Comparison of ENCODE assay signal across 8 cellular contexts in genomic region chr19:1247747-1248453, GRCh38. TPM values are rescaled to one million over a fixed set of nuclear protein-coding genes. Genes with fewer than 3 reads are reported as not detected.
DNase-seq lines count a peak whose midpoint lies in the region; ATAC-seq and TF ChIP-seq lines count a peak whose summit lies in the region.

No MANE protein-coding gene starts in this region.

- TF ChIP-seq CTCF in CD14-positive monocyte (IDR thresholded peaks at IDR 0.05) (no peak), HCT116 (IDR thresholded peaks at IDR 0.05 in 2 of 3, conservative IDR thresholded peaks at IDR 0.05 in 1 of 3; ENCODE audit: borderline replicate concordance in 1 of 3, insufficient read depth in 1 of 3, low read depth in 2 of 3, low read length in 2 of 3) (peak in 2 of 3 experiments; percentile 38 to 42; a peak in 4 of 6 replicates), RWPE1 (conservative IDR thresholded peaks at IDR 0.05; ENCODE audit: low read depth) (no peak; the same call in 1 of the 2 replicates), retinal pigment epithelial cell (conservative IDR thresholded peaks at IDR 0.05; ENCODE audit: low read depth, low read length) (peak; percentile 50)

- H3K9me2 ChIP-seq in HCT116 (ENCODE audit: insufficient read depth) = no peaks in the 10 kb centered on the region

- peaks cover 13% of the 10 kb centered on the region; the same call in 1 of the 2 replicates for H4K20me1 ChIP-seq in HCT116 (ENCODE audit: insufficient read depth)

- TSS peak; percentile 85 for BruUV-seq in HCT116 (replicated peaks; lab: Mats Ljungman, UMichigan)

- DNase-seq in CD14-positive monocyte (ENCODE audit: low spot score) = peak; percentile 95
- no peak for DNase-seq in HCT116 (ENCODE audit: low read depth, low spot score)
- DNase-seq in RWPE1 (ENCODE audit: low spot score) = no peak
- DNase-seq in right cardiac atrium = peak; percentile 83 to 92 (median 90)
- DNase-seq in retinal pigment epithelial cell (ENCODE audit: low read depth) = no peak

- peaks cover 58% of the 10 kb centered on the region for H3K79me2 ChIP-seq in HCT116 (ENCODE audit: insufficient read depth, low read length)

- H3K27me3 ChIP-seq in HCT116 (ENCODE audit: insufficient read depth, low read length) = no peaks in the 10 kb centered on the region
- H3K27me3 ChIP-seq in right cardiac atrium (ENCODE audit: control insufficient read depth, insufficient read depth) = no peaks in the 10 kb centered on the region

- H3K4me2 ChIP-seq in HCT116 (ENCODE audit: low read length) = peak overlapping the region; percentile 98

- 17% methylated on average over 35 of the region's 35 CpGs for WGBS in right cardiac atrium

- peak overlapping the region; percentile 55 to 58 for H3K4me3 Mint-ChIP-seq in CD14-positive monocyte
- H3K4me3 Mint-ChIP-seq in activated naive CD8-positive, alpha-beta T cell = peak overlapping the region; percentile 23

- H3K4me1 ChIP-seq in HCT116 (ENCODE audit: control insufficient read depth in 1 of 2, insufficient read depth in 2 of 2, low read length in 2 of 2) (peaks cover 49 to 74% of the 10 kb centered on the region in 2 experiments), right cardiac atrium (ENCODE audit: control insufficient read depth, insufficient read depth, low read length) (peaks cover 6% of the 10 kb centered on the region)

- H3K27me3 Mint-ChIP-seq in CD14-positive monocyte (ENCODE audit: low read depth in 3 of 3) = peaks cover 0 to 6% (median 0%) of the 10 kb centered on the region in 3 donors
- no peaks in the 10 kb centered on the region for H3K27me3 Mint-ChIP-seq in activated naive CD8-positive, alpha-beta T cell

- CTCF ChIA-PET in HCT116 (lab: Charles Lee) (no interaction called here), RWPE1 (lab: Yijun Ruan, JAX) (no interaction called here)

- peaks cover 0 to 2% (median 0%) of the 10 kb centered on the region in 7 donors for H3K9me3 Mint-ChIP-seq in CD14-positive monocyte
- H3K9me3 Mint-ChIP-seq in activated naive CD8-positive, alpha-beta T cell (ENCODE audit: low read depth) = no peaks in the 10 kb centered on the region

- RAD21 ChIA-PET in HCT116 (lab: Charles Lee; ENCODE audit: low non-redundant PET in 1 of 2, low total read pairs in 2 of 2, uncharacterized antibody in 2 of 2, unreplicated experiment in 2 of 2) = no interaction called here

- H3K9ac ChIP-seq in HCT116 (ENCODE audit: low read length) = peak overlapping the region; percentile 99

- ATAC-seq in HCT116 (peak; percentile 11), right cardiac atrium (peak in 1 of 2 donors; percentile 3), GM21447 (IDR thresholded peaks at IDR 0.05; ENCODE audit: unreplicated experiment) (no peak), GM18858 (IDR thresholded peaks at IDR 0.05; ENCODE audit: unreplicated experiment) (no peak)

- TF ChIP-seq RAD21 in HCT116 (IDR thresholded peaks at IDR 0.05; ENCODE audit: low read depth) = no peak

- TF ChIP-seq POLR2A in HCT116 (IDR thresholded peaks at IDR 0.05; ENCODE audit: borderline replicate concordance, extremely low read depth, insufficient read depth, insufficient read length) = no peak

- H3K4me1 Mint-ChIP-seq in CD14-positive monocyte = peaks cover 25% of the 10 kb centered on the region
- H3K4me1 Mint-ChIP-seq in activated naive CD8-positive, alpha-beta T cell (ENCODE audit: low read depth) = peaks cover 10% of the 10 kb centered on the region

- H3K27ac Mint-ChIP-seq in CD14-positive monocyte = peak overlapping the region; percentile 59 to 91 (median 84)
- H3K27ac Mint-ChIP-seq in activated naive CD8-positive, alpha-beta T cell = no peak overlapping the region

- H3K36me3 ChIP-seq in HCT116 (ENCODE audit: control insufficient read depth in 1 of 2, insufficient read depth in 2 of 2, low read length in 2 of 2) = peaks cover 6 to 24% of the 10 kb centered on the region in 2 experiments

- H3K4me3 ChIP-seq in HCT116 (replicated peaks in 1 of 2; ENCODE audit: low read depth in 1 of 2, low read length in 2 of 2) (peak overlapping the region; percentile 63 to 71), right cardiac atrium (ENCODE audit: low read length) (peak overlapping the region; percentile 68), retinal pigment epithelial cell (ENCODE audit: low read length) (peak overlapping the region; percentile 39)

- peaks cover 6 to 10% of the 10 kb centered on the region in 2 donors for H3K36me3 Mint-ChIP-seq in CD14-positive monocyte
- H3K36me3 Mint-ChIP-seq in activated naive CD8-positive, alpha-beta T cell = no peaks in the 10 kb centered on the region

- H2AFZ ChIP-seq in HCT116 (ENCODE audit: low read depth, low read length, poor library complexity, severe bottlenecking) = no peak overlapping the region

- intact Hi-C loops in CD14-positive monocyte (cut with micrococcal nuclease) = loop anchor here in 1 of 2 donors (10.0 kb wide), 3 partner anchors 143 to 383 kb away; partner anchors contain the start of genes ARID3A and GPX4
- intact Hi-C loops in HCT116 (cut with micrococcal nuclease) = loop anchor here (10.0 kb wide), 2 partner anchors 223 to 453 kb away; partner anchors contain the start of genes CNN2, PTBP1, RNU6-2 and TMEM259
- intact Hi-C loops in right cardiac atrium (cut with DNase I) = no loop called here

- POLR2A ChIA-PET in HCT116 (lab: Charles Lee) = interaction anchor here (5.3 kb wide), 1 partner anchor 21 kb away, joined by 139 read pairs; the partner anchor contains the start of gene CIRBP
- POLR2A ChIA-PET in RWPE1 (lab: Yijun Ruan, JAX; ENCODE audit: low non-redundant PET) = no interaction called here

- peak overlapping the region; percentile 100 for H3K27ac ChIP-seq in HCT116 (ENCODE audit: low read depth, low read length)
- peak overlapping the region; percentile 100 for H3K27ac ChIP-seq in RWPE1
- H3K27ac ChIP-seq in right cardiac atrium (ENCODE audit: low read length) = peak overlapping the region; percentile 96

- no peaks in the 10 kb centered on the region for H3K9me3 ChIP-seq in HCT116 (ENCODE audit: control insufficient read depth in 1 of 2, insufficient read depth in 1 of 2, low read depth in 1 of 2, low read length in 2 of 2)
- no peaks in the 10 kb centered on the region for H3K9me3 ChIP-seq in right cardiac atrium (ENCODE audit: control insufficient read depth, low read length)

TF ChIP-seq in HCT116, 20 proteins besides CTCF, POLR2A, EP300 and RAD21:
- TF ChIP-seq REST (IDR thresholded peaks at IDR 0.05; ENCODE audit: low read depth) = no peak

RNA-seq across cellular contexts. Expression of gene MIDN, which starts 0.5 kb away (rescaled TPM):
- polyA plus RNA-seq in CD14-positive monocyte (10 to 100 TPM in 1 of 2 donors, 1 to 10 TPM in 1; 5.6 to 11.0 TPM), right cardiac atrium (45.6 TPM)
- total RNA-seq in HCT116 (2021; ENCODE audit: unreplicated experiment) (146 TPM), right cardiac atrium (100 to 1,000 TPM in 1 of 4 donors, 10 to 100 TPM in 3; 50.2 to 123 (median 62.4) TPM)
- 63.2 and 79.4 TPM in 2 replicates for polyA plus RNA-seq in HCT116 (2012)

RNA-seq across cellular contexts. Expression of gene ATP5F1D, which starts 6.3 kb away (rescaled TPM):
- polyA plus RNA-seq in CD14-positive monocyte (100 to 1,000 TPM; 143 to 160 TPM), right cardiac atrium (660 TPM)
- total RNA-seq in HCT116 (2021; ENCODE audit: unreplicated experiment) (428 TPM), right cardiac atrium (100 to 1,000 TPM; 490 to 706 (median 622) TPM)
- polyA plus RNA-seq in HCT116 (2012) = 468 and 508 TPM in 2 replicates

RNA-seq across cellular contexts. Expression of gene CBARP, which starts 10.1 kb away (rescaled TPM):
- not detected for polyA plus RNA-seq in CD14-positive monocyte
- total RNA-seq in HCT116 (2021; ENCODE audit: unreplicated experiment) = 23.8 TPM
- 11.1 and 11.8 TPM in 2 replicates for polyA plus RNA-seq in HCT116 (2012)
- total RNA-seq in right cardiac atrium = 1 to 10 TPM in 3 of 4 donors, under 1 TPM in 1; 0.89 to 2.2 (median 1.5) TPM
- 0.97 TPM for polyA plus RNA-seq in right cardiac atrium

RNA-seq across cellular contexts. Expression of gene CIRBP, which starts 21.2 kb away (rescaled TPM):
- polyA plus RNA-seq in CD14-positive monocyte = 10 to 100 TPM; 39.6 to 51.1 TPM
- total RNA-seq in HCT116 (2021; ENCODE audit: unreplicated experiment) = 276 TPM
- 398 and 405 TPM in 2 replicates for polyA plus RNA-seq in HCT116 (2012)
- total RNA-seq in right cardiac atrium = 100 to 1,000 TPM; 288 to 417 (median 333) TPM
- 370 TPM for polyA plus RNA-seq in right cardiac atrium

RNA-seq across cellular contexts. Expression of gene FAM174C, which starts 27.4 kb away (rescaled TPM):
- polyA plus RNA-seq in CD14-positive monocyte (10 to 100 TPM; 40.0 to 56.2 TPM), right cardiac atrium (25.3 TPM)
- total RNA-seq in HCT116 (2021; ENCODE audit: unreplicated experiment) (77.1 TPM), right cardiac atrium (10 to 100 TPM; 15.9 to 18.1 (median 17.0) TPM)
- polyA plus RNA-seq in HCT116 (2012) = 87.0 and 88.0 TPM in 2 replicates

Comparison
In these comparisons a context has a peak if more than half of its experiments do, and no peak if none do; other contexts are left out.
1. DNase-seq: peak in CD14-positive monocyte (single experiment) and right cardiac atrium (3 of 3); none in HCT116 (single experiment), RWPE1 (single experiment) and retinal pigment epithelial cell (single experiment).
2. CTCF ChIP-seq: peak in HCT116 (2 of 3) and retinal pigment epithelial cell (single experiment); none in CD14-positive monocyte (single experiment) and RWPE1 (single experiment).
3. Peak in every context shown above with its lines, with median percentiles within 50 percentile points of each other: H3K27ac ChIP-seq and H3K4me3 ChIP-seq.